8 cellular contexts compared by ENCODE assay signal in genomic region chr6:143279385-143279784, GRCh38.
DNase-seq lines count a peak whose midpoint lies in the region; ATAC-seq and TF ChIP-seq lines count a peak whose summit lies in the region.

No MANE protein-coding gene starts in this region.

- H3K9me3 Mint-ChIP-seq in glutamatergic neuron (ENCODE audit: unreplicated experiment) = no peaks in the 10 kb centered on the region

- no peak overlapping the region for H3K27ac ChIP-seq in PC-9
- no peak overlapping the region for H3K27ac ChIP-seq in upper lobe of right lung
- no peak overlapping the region for H3K27ac ChIP-seq in MM.1S (ENCODE audit: low read length)

- no peaks in the 10 kb centered on the region for H3K9me2 ChIP-seq in PC-9 (ENCODE audit: insufficient read depth)
- H3K9me2 ChIP-seq in MM.1S (replicated peaks; ENCODE audit: insufficient read depth, low read length) = no peaks in the 10 kb centered on the region

- POLR2A ChIA-PET in PC-9 (lab: Charles Lee; ENCODE audit: unreplicated experiment) = no interaction called here

- no peaks in the 10 kb centered on the region for H3K36me3 Mint-ChIP-seq in glutamatergic neuron (ENCODE audit: unreplicated experiment)

- H3K36me3 ChIP-seq in PC-9 (ENCODE audit: low read depth) (no peaks in the 10 kb centered on the region), upper lobe of right lung (no peaks in the 10 kb centered on the region), MM.1S (replicated peaks; ENCODE audit: insufficient read depth, low read length) (no peaks in the 10 kb centered on the region)

- CTCF ChIA-PET in PC-9 (lab: Charles Lee) = no interaction called here

- no peak overlapping the region for H3K4me3 ChIP-seq in PC-9
- no peak overlapping the region for H3K4me3 ChIP-seq in upper lobe of right lung
- no peak overlapping the region for H3K4me3 ChIP-seq in MM.1S (ENCODE audit: low read length)

- H4K20me1 ChIP-seq in PC-9 (ENCODE audit: insufficient read depth) = no peaks in the 10 kb centered on the region
- no peaks in the 10 kb centered on the region for H4K20me1 ChIP-seq in MM.1S (ENCODE audit: insufficient read depth, low read length)

- TF ChIP-seq CTCF in PC-9 (conservative IDR thresholded peaks at IDR 0.05) (0 out of 2 replicates have a peak, but pooled peaks have one; percentile 32), glutamatergic neuron (IDR thresholded peaks at IDR 0.05; ENCODE audit: partially characterized antibody, unreplicated experiment) (no peak), upper lobe of right lung (IDR thresholded peaks at IDR 0.05) (no peak), MM.1S (IDR thresholded peaks at IDR 0.05; ENCODE audit: low read length) (no peak)

- H3K4me3 Mint-ChIP-seq in glutamatergic neuron (ENCODE audit: unreplicated experiment) = no peak overlapping the region

- peak; percentile 59 for ATAC-seq in upper lobe of right lung
- no peak for ATAC-seq in GM19035 (IDR thresholded peaks at IDR 0.05; ENCODE audit: unreplicated experiment)
- ATAC-seq in HG02759 (IDR thresholded peaks at IDR 0.05; ENCODE audit: unreplicated experiment) = no peak

- H3K4me1 ChIP-seq in PC-9 (replicated peaks; ENCODE audit: insufficient read depth) = no peaks in the 10 kb centered on the region
- H3K4me1 ChIP-seq in upper lobe of right lung = no peaks in the 10 kb centered on the region
- no peaks in the 10 kb centered on the region for H3K4me1 ChIP-seq in MM.1S (ENCODE audit: low read length)

- no TSS peak for BruUV-seq in PC-9 (replicated peaks; lab: Mats Ljungman, UMichigan)

- H3K4me1 Mint-ChIP-seq in glutamatergic neuron (ENCODE audit: low read depth, unreplicated experiment) = no peaks in the 10 kb centered on the region

- H3K27me3 ChIP-seq in PC-9 (ENCODE audit: insufficient read depth, low read depth) (no peaks in the 10 kb centered on the region), upper lobe of right lung (no peaks in the 10 kb centered on the region), MM.1S (replicated peaks; ENCODE audit: insufficient read depth, low read length) (no peaks in the 10 kb centered on the region)

- H3K79me2 ChIP-seq in PC-9 (ENCODE audit: low read depth) (no peaks in the 10 kb centered on the region), MM.1S (ENCODE audit: low read length) (no peaks in the 10 kb centered on the region)

- H3K27me3 Mint-ChIP-seq in glutamatergic neuron (ENCODE audit: unreplicated experiment) = no peaks in the 10 kb centered on the region

- H3K9me3 ChIP-seq in PC-9 (ENCODE audit: insufficient read depth, low read depth) (no peaks in the 10 kb centered on the region; the same call in 1 of the 2 replicates), upper lobe of right lung (no peaks in the 10 kb centered on the region), MM.1S (replicated peaks; ENCODE audit: insufficient read depth, low read length) (no peaks in the 10 kb centered on the region)

- H3K4me2 ChIP-seq in PC-9 (no peak overlapping the region), MM.1S (ENCODE audit: low read depth, low read length) (no peak overlapping the region)

- no peak overlapping the region for H3K9ac ChIP-seq in MM.1S (ENCODE audit: low read length)

- H3F3A ChIP-seq in PC-9 (ENCODE audit: insufficient read depth, low read depth) = no peaks in the 10 kb centered on the region
- H3F3A ChIP-seq in MM.1S (ENCODE audit: insufficient read depth, low read length) = no peaks in the 10 kb centered on the region

- no peak overlapping the region for H3K27ac Mint-ChIP-seq in glutamatergic neuron (ENCODE audit: unreplicated experiment)

- no peak overlapping the region for H2AFZ ChIP-seq in PC-9
- no peak overlapping the region for H2AFZ ChIP-seq in MM.1S (ENCODE audit: low read length)

- intact Hi-C loops in PC-9 (cut with micrococcal nuclease; ENCODE audit: unreplicated experiment) (loop anchor here (5.0 to 10.0 kb wide), 2 partner anchors 148 to 805 kb away; no protein-coding TSS in a partner anchor), upper lobe of right lung (cut with DNase I) (no loop called here)

- DNase-seq in stimulated activated CD4-positive, alpha-beta T cell treated with anti-CD3 and anti-CD28 coated beads, Interleukin-12 subunit alpha, Interleukin-12 subunit beta, amount 100 ng/mL, for 4 hours = peak; percentile 6
- no peak for DNase-seq in stimulated activated CD4-positive, alpha-beta T cell treated with anti-CD3 and anti-CD28 coated beads, Interleukin-4, amount 100 ng/mL, for 4 hours
- DNase-seq in PC-9 = peak in 1 of 2 experiments; percentile 10
- peak; percentile 18 for DNase-seq in glutamatergic neuron
- DNase-seq in upper lobe of right lung = no peak
- DNase-seq in MM.1S = no peak

Comparison
In these comparisons a context has a peak if more than half of its experiments do, and no peak if none do; other contexts are left out.
1. DNase-seq: peak in stimulated activated CD4-positive, alpha-beta T cell treated with anti-CD3 and anti-CD28 coated beads, Interleukin-12 subunit alpha, Interleukin-12 subunit beta, amount 100 ng/mL, for 4 hours (single experiment) and glutamatergic neuron (single experiment); none in stimulated activated CD4-positive, alpha-beta T cell treated with anti-CD3 and anti-CD28 coated beads, Interleukin-4, amount 100 ng/mL, for 4 hours (0 of 2), upper lobe of right lung (single experiment) and MM.1S (single experiment).